30 cellular contexts compared by ENCODE assay signal in the genomic region with DNA sequence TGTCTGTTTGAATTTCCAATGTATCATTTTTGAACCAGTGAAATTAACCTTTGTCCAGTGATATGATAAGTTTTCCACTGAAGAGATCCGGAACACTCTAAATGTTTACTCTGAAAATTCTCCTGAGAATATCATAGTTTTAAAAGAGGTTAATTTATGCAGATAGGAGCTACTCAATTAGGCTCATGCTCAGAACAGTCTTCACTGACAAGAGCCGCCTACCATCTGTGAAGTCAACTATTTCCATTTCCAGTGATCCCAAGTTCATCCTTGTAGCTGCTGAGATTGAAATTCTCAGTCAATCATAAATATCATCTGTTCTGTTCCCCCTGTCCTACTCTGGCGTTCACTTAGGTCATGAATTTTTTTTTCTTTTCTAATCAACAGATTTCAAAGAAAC.
"Had no signal": no experiment of that assay in that cellular context is flagged by ENCODE, and none has a peak within 500 bp of the region (broad histone marks: within the 10 kb centered on the region; RNA-seq: fewer than 3 reads in every experiment).

No MANE protein-coding gene starts in this region.

- H3K4me1 ChIP-seq: neural progenitor cell, parathyroid adenoma, psoas muscle, right atrium auricular region, right lobe of liver, tibial artery, upper lobe of right lung, uterus had no signal

- H3K27me3 ChIP-seq: neural progenitor cell, ovary, right atrium auricular region, right lobe of liver, stomach, tibial artery, transverse colon, upper lobe of right lung, uterus had no signal

- H3K4me1 Mint-ChIP-seq: naive thymus-derived CD4-positive, alpha-beta T cell; natural killer cell; neural progenitor cell; stimulated activated effector memory CD8-positive, alpha-beta T cell treated with anti-CD3 and anti-CD28 coated beads, Interleukin-12 subunit alpha, Interleukin-12 subunit beta, amount 100 ng/mL, for 72 hours; stimulated activated naive B cell treated with anti-CD40 and anti-IgM and Interleukin-4, amounts not matched to agents 10 μg/mL and 1 μg/mL and 100 μg/mL, for 72 hours had no signal

- H3K27me3 Mint-ChIP-seq: naive thymus-derived CD4-positive, alpha-beta T cell; progenitor cell of endocrine pancreas; stimulated activated naive B cell treated with anti-CD40 and anti-IgM and Interleukin-4, amounts not matched to agents 10 μg/mL and 1 μg/mL and 100 μg/mL, for 72 hours; stimulated activated naive CD8-positive, alpha-beta T cell treated with anti-CD3 and anti-CD28 coated beads, Interleukin-15, Interleukin-2, amounts not matched to agents 100 ng/mL and 50 ng/mL, for 24 hours; type B pancreatic cell had no signal

- H3K9me3 ChIP-seq: ovary, psoas muscle, right atrium auricular region, right lobe of liver, stomach, thoracic aorta, tibial artery, transverse colon, upper lobe of right lung, uterus had no signal

- H3K27ac Mint-ChIP-seq: naive thymus-derived CD4-positive, alpha-beta T cell; natural killer cell; neural progenitor cell; progenitor cell of endocrine pancreas; stimulated activated effector memory CD8-positive, alpha-beta T cell treated with anti-CD3 and anti-CD28 coated beads, Interleukin-12 subunit alpha, Interleukin-12 subunit beta, amount 100 ng/mL, for 72 hours; stimulated activated naive B cell treated with anti-CD40 and anti-IgM and Interleukin-4, amounts not matched to agents 10 μg/mL and 1 μg/mL and 100 μg/mL, for 72 hours; stimulated activated naive CD8-positive, alpha-beta T cell treated with anti-CD3 and anti-CD28 coated beads, Interleukin-15, Interleukin-2, amounts not matched to agents 100 ng/mL and 50 ng/mL, for 24 hours; type B pancreatic cell had no signal

- H3K36me3 Mint-ChIP-seq: naive thymus-derived CD4-positive, alpha-beta T cell; natural killer cell; neural progenitor cell; stimulated activated naive B cell treated with anti-CD40 and anti-IgM and Interleukin-4, amounts not matched to agents 10 μg/mL and 1 μg/mL and 100 μg/mL, for 72 hours; type B pancreatic cell had no signal

- DNase-seq: naive thymus-derived CD4-positive, alpha-beta T cell; natural killer cell; occipital lobe; ovary; posterior cingulate gyrus; psoas muscle; retina; right lobe of liver; stimulated activated CD4-positive, alpha-beta T cell treated with anti-CD3 and anti-CD28 coated beads, Interleukin-15, amount 100 ng/mL, for 24 hours; stimulated activated CD4-positive, alpha-beta T cell treated with anti-CD3 and anti-CD28 coated beads, Interleukin-2, amount 100 ng/mL, for 24 hours; stimulated activated CD4-positive, alpha-beta T cell treated with anti-CD3 and anti-CD28 coated beads, Interleukin-2, amount 100 ng/mL, for 48 hours; stimulated activated CD4-positive, alpha-beta T cell treated with anti-CD3 and anti-CD28 coated beads, Interleukin-4, amount 100 ng/mL, for 24 hours; stimulated activated naive B cell treated with anti-CD40 and anti-IgM and Interleukin-4, amounts not matched to agents 10 μg/mL and 1 μg/mL and 100 μg/mL, for 72 hours; stimulated activated naive CD4-positive, alpha-beta T cell treated with Interleukin-2 at 50 U/mL for 16 hours; stomach; tibial artery; transverse colon; upper lobe of right lung; uterus had no signal

- ATAC-seq: naive thymus-derived CD4-positive, alpha-beta T cell; natural killer cell; psoas muscle; right lobe of liver; stimulated activated effector memory CD8-positive, alpha-beta T cell treated with anti-CD3 and anti-CD28 coated beads, Interleukin-12 subunit alpha, Interleukin-12 subunit beta, amount 100 ng/mL, for 72 hours; stimulated activated naive B cell treated with anti-CD40 and anti-IgM and Interleukin-4, amounts not matched to agents 10 μg/mL and 1 μg/mL and 100 μg/mL, for 72 hours; upper lobe of right lung had no signal

- H3K36me3 ChIP-seq: neural progenitor cell, ovary, right atrium auricular region, right lobe of liver, stomach, thoracic aorta, tibial artery, transverse colon, upper lobe of right lung, uterus had no signal

- H3K27ac ChIP-seq: neural progenitor cell, ovary, parathyroid adenoma, psoas muscle, right atrium auricular region, right lobe of liver, skin epidermis, stomach, thoracic aorta, tibial artery, transverse colon, upper lobe of right lung, uterus had no signal

- H3K4me3 ChIP-seq: neural progenitor cell, ovary, psoas muscle, right atrium auricular region, right lobe of liver, skin epidermis, smooth muscle cell, stomach, thoracic aorta, tibial artery, transverse colon, upper lobe of right lung, uterus had no signal

- H3K9me3 Mint-ChIP-seq: neural progenitor cell had no signal

- H3K4me3 Mint-ChIP-seq: naive thymus-derived CD4-positive, alpha-beta T cell; natural killer cell; nephron; neural progenitor cell; stimulated activated effector memory CD8-positive, alpha-beta T cell treated with anti-CD3 and anti-CD28 coated beads, Interleukin-12 subunit alpha, Interleukin-12 subunit beta, amount 100 ng/mL, for 72 hours; stimulated activated naive B cell treated with anti-CD40 and anti-IgM and Interleukin-4, amounts not matched to agents 10 μg/mL and 1 μg/mL and 100 μg/mL, for 72 hours; stimulated activated naive CD8-positive, alpha-beta T cell treated with anti-CD3 and anti-CD28 coated beads, Interleukin-15, Interleukin-2, amounts not matched to agents 100 ng/mL and 50 ng/mL, for 24 hours; type B pancreatic cell had no signal
